ENCODE assay signal across 10 cellular contexts in the genomic region with DNA sequence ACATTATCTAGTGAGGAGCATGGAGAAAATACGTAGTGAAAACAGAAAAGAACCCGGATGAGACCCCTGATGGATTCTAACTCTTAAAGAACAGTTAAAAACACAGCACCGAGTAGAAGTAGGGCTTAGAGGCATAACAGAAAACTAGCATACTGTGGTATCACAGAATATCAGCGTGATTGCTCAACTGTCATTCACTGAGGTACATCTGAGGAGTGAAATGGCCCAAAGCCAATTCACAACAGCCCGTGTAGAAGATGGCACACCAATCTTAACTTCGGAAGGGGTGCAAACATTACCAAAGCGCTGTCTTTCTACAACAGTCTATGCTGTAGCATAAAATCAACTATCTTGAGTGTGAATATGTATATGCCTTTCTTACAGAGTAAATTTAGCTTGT. TPM values are rescaled to one million over a fixed set of nuclear protein-coding genes. Genes with fewer than 3 reads are reported as not detected.
DNase-seq lines count a peak whose midpoint lies in the region; ATAC-seq, FAIRE-seq and TF ChIP-seq lines count a peak whose summit lies in the region.
"Had no signal": no experiment of that assay in that cellular context is flagged by ENCODE, and none has a peak within 500 bp of the region (broad histone marks: within the 10 kb centered on the region; RNA-seq: fewer than 3 reads in every experiment).

No MANE protein-coding gene starts in this region.

- H3K79me2 ChIP-seq in HCT116 (ENCODE audit: insufficient read depth, low read length): peaks cover 62% of the 10 kb centered on the region

- no peak overlapping the region for H2AFZ ChIP-seq in HCT116 (ENCODE audit: low read depth, low read length, poor library complexity, severe bottlenecking)

- FAIRE-seq in A549 (lab: Jason Lieb, UNC): no peak
- FAIRE-seq: GM19239 had no signal

- H3K4me3 ChIP-seq in A549 (peak overlapping the region; percentile 91; the same call in 2 of the 3 replicates), HCT116 (replicated peaks in 1 of 2; ENCODE audit: low read depth in 1 of 2, low read length in 2 of 2) (no peak overlapping the region), brain microvascular endothelial cell (ENCODE audit: low read depth, low read length) (peak overlapping the region; percentile 79), right lobe of liver (peak overlapping the region; percentile 62 to 83 (median 82))

- H3K4me2 ChIP-seq in A549 (peak overlapping the region; percentile 97), HCT116 (ENCODE audit: low read length) (peak overlapping the region; percentile 84; the same call in 1 of the 2 replicates)

- no peak for TF ChIP-seq EP300 in A549 (IDR thresholded peaks at IDR 0.05)

- no peaks in the 10 kb centered on the region for H4K20me1 ChIP-seq in HCT116 (ENCODE audit: insufficient read depth)

- ATAC-seq in A549 (no peak), HCT116 (no peak), right lobe of liver (peak in 3 of 4 donors; percentile 3 to 29 (median 19))

- intact Hi-C loops in HCT116 (cut with micrococcal nuclease) (no loop called here), right lobe of liver (cut with DNase I) (loop anchor here in 1 of 2 donors (10.0 kb wide), 1 partner anchor 81 kb away; no protein-coding TSS in a partner anchor)

- POLR2A ChIA-PET in A549 (lab: Yijun Ruan, JAX) (no interaction called here), HCT116 (lab: Charles Lee) (no interaction called here)

- BruUV-seq in HCT116 (replicated peaks; lab: Mats Ljungman, UMichigan): no TSS peak

- H3K9me2 ChIP-seq in HCT116 (ENCODE audit: insufficient read depth): no peaks in the 10 kb centered on the region

- no peak for DNase-seq in A549 (ENCODE audit: low read depth in 1 of 2, low spot score in 1 of 2)
- DNase-seq in HCT116 (ENCODE audit: low read depth, low spot score): no peak
- no peak for DNase-seq in brain microvascular endothelial cell
- no peak for DNase-seq in right lobe of liver
- no peak for DNase-seq in NCI-H345 (lab: John Stamatoyannopoulos, UW)
- DNase-seq in GOT3 (lab: John Stamatoyannopoulos, UW): no peak
- DNase-seq in amniotic stem cell (lab: John Stamatoyannopoulos, UW): no peak
- no peak for DNase-seq in T-helper 9 cell
- DNase-seq: activated CD4-positive, alpha-beta T cell treated with anti-CD3 and anti-CD28 coated beads for 1 hour had no signal

- CTCF ChIA-PET in A549 (lab: Yijun Ruan, JAX): interaction anchor here (0.7 to 1.9 kb wide), 6 partner anchors 15 to 85 kb away, joined by 3 to 5 read pairs (median 3); no protein-coding TSS in a partner anchor
- CTCF ChIA-PET in HCT116 (lab: Charles Lee): no interaction called here

- no peak overlapping the region for H3K9ac ChIP-seq in HCT116 (ENCODE audit: low read length)

- H3K27me3 ChIP-seq in HCT116 (ENCODE audit: insufficient read depth, low read length) (no peaks in the 10 kb centered on the region), brain microvascular endothelial cell (replicated peaks) (no peaks in the 10 kb centered on the region), right lobe of liver (no peaks in the 10 kb centered on the region)

- TF ChIP-seq POLR2A in A549 (IDR thresholded peaks at IDR 0.05; ENCODE audit: low read length): no peak
- TF ChIP-seq POLR2A in HCT116 (IDR thresholded peaks at IDR 0.05; ENCODE audit: borderline replicate concordance, extremely low read depth, insufficient read depth, insufficient read length): no peak
- TF ChIP-seq POLR2A in right lobe of liver (IDR thresholded peaks at IDR 0.05): no peak

- in situ Hi-C loops in brain microvascular endothelial cell (cut with HindIII; ENCODE audit: low pct_ligation_motif_present, low sequenced_read_pairs): no loop called here

- H3K27ac ChIP-seq in A549 (no peak overlapping the region), HCT116 (ENCODE audit: low read depth, low read length) (no peak overlapping the region), brain microvascular endothelial cell (no peak overlapping the region), right lobe of liver (peak overlapping the region in 1 of 3 donors; percentile 99)

- WGBS in A549 (ENCODE audit: missing lambda C conversion rate): 70% methylated on average over 7 of the region's 7 CpGs
- WGBS in right lobe of liver (ENCODE audit: insufficient coverage, low coverage, low lambda C conversion rate, missing lambda C conversion rate): 37% methylated on average over 6 of the region's 7 CpGs

- TF ChIP-seq CTCF in A549 (IDR thresholded peaks at IDR 0.05) (no peak), HCT116 (IDR thresholded peaks at IDR 0.05 in 2 of 3, conservative IDR thresholded peaks at IDR 0.05 in 1 of 3; ENCODE audit: borderline replicate concordance in 1 of 3, insufficient read depth in 1 of 3, low read depth in 2 of 3, low read length in 2 of 3) (no peak), brain microvascular endothelial cell (IDR thresholded peaks at IDR 0.05; ENCODE audit: low read depth, low read length, missing control alignments) (no peak), right lobe of liver (IDR thresholded peaks at IDR 0.05) (no peak)

- H3K4me1 ChIP-seq in A549: peaks cover 10% of the 10 kb centered on the region; the same call in 2 of the 3 replicates
- peaks cover 3 to 16% of the 10 kb centered on the region in 2 experiments; a peak in 3 of 4 replicates for H3K4me1 ChIP-seq in HCT116 (ENCODE audit: control insufficient read depth in 1 of 2, insufficient read depth in 2 of 2, low read length in 2 of 2)
- H3K4me1 ChIP-seq in right lobe of liver: peaks cover 0 to 9% (median 4%) of the 10 kb centered on the region in 4 donors

- RAD21 ChIA-PET in HCT116 (lab: Charles Lee; ENCODE audit: low non-redundant PET in 1 of 2, low total read pairs in 2 of 2, uncharacterized antibody in 2 of 2, unreplicated experiment in 2 of 2): no interaction called here

- no peak for TF ChIP-seq RAD21 in A549 (conservative IDR thresholded peaks at IDR 0.05 in 1 of 2, IDR thresholded peaks at IDR 0.05 in 1 of 2)
- no peak for TF ChIP-seq RAD21 in HCT116 (IDR thresholded peaks at IDR 0.05; ENCODE audit: low read depth)

- H3K36me3 ChIP-seq in HCT116 (ENCODE audit: control insufficient read depth in 1 of 2, insufficient read depth in 2 of 2, low read length in 2 of 2) (no peaks in the 10 kb centered on the region), brain microvascular endothelial cell (replicated peaks) (no peaks in the 10 kb centered on the region), right lobe of liver (no peaks in the 10 kb centered on the region)

- H3K9me3 ChIP-seq in A549 (no peaks in the 10 kb centered on the region), HCT116 (ENCODE audit: control insufficient read depth in 1 of 2, insufficient read depth in 1 of 2, low read depth in 1 of 2, low read length in 2 of 2) (no peaks in the 10 kb centered on the region), right lobe of liver (no peaks in the 10 kb centered on the region)

TF ChIP-seq in A549, 52 proteins besides CTCF, POLR2A, EP300 and RAD21:
- TF ChIP-seq, protein P1, sequence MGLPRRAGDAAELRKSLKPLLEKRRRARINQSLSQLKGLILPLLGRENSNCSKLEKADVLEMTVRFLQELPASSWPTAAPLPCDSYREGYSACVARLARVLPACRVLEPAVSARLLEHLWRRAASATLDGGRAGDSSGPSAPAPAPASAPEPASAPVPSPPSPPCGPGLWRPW (IDR thresholded peaks at IDR 0.05): no peak
- TF ChIP-seq CEBPB (IDR thresholded peaks at IDR 0.05) (0 out of 4 replicates have a peak, but pooled peaks of 1 of the 2 experiments have one; percentile 11), RFX5 (IDR thresholded peaks at IDR 0.05) (no peak)
- TF ChIP-seq, protein P2, sequence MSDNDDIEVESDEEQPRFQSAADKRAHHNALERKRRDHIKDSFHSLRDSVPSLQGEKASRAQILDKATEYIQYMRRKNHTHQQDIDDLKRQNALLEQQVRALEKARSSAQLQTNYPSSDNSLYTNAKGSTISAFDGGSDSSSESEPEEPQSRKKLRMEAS (IDR thresholded peaks at IDR 0.05): no peak
- TF ChIP-seq, protein P3, sequence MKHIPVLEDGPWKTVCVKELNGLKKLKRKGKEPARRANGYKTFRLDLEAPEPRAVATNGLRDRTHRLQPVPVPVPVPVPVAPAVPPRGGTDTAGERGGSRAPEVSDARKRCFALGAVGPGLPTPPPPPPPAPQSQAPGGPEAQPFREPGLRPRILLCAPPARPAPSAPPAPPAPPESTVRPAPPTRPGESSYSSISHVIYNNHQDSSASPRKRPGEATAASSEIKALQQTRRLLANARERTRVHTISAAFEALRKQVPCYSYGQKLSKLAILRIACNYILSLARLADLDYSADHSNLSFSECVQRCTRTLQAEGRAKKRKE (CRISPR knock-in tag; IDR thresholded peaks at IDR 0.05; ENCODE audit: low read depth): no peak

TF ChIP-seq in HCT116, 20 proteins besides CTCF, POLR2A, EP300 and RAD21:
- TF ChIP-seq ZNF274 (IDR thresholded peaks at IDR 0.05; ENCODE audit: low read depth, low read length) (no peak), SP1 (IDR thresholded peaks at IDR 0.05; ENCODE audit: low read depth) (no peak), CBX3 (IDR thresholded peaks at IDR 0.05; ENCODE audit: low read depth) (no peak), SIN3A (IDR thresholded peaks at IDR 0.05; ENCODE audit: low read depth) (no peak), FOSL1 (IDR thresholded peaks at IDR 0.05; ENCODE audit: low read depth) (no peak), ZFX (IDR thresholded peaks at IDR 0.05) (no peak), ELF1 (IDR thresholded peaks at IDR 0.05; ENCODE audit: borderline replicate concordance, low read depth) (no peak), TCF7L2 (IDR thresholded peaks at IDR 0.05; ENCODE audit: borderline replicate concordance, extremely low read depth, insufficient read depth, insufficient read length) (no peak), EZH2 (IDR thresholded peaks at IDR 0.05) (no peak), EZH2phosphoT487 (IDR thresholded peaks at IDR 0.05; ENCODE audit: borderline replicate concordance) (no peak), JUND (IDR thresholded peaks at IDR 0.05) (no peak)
- TF ChIP-seq, protein P2 (IDR thresholded peaks at IDR 0.05): no peak
- TF ChIP-seq, protein P4, sequence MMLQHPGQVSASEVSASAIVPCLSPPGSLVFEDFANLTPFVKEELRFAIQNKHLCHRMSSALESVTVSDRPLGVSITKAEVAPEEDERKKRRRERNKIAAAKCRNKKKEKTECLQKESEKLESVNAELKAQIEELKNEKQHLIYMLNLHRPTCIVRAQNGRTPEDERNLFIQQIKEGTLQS (IDR thresholded peaks at IDR 0.05): no peak

RNA-seq across cellular contexts. Expression of a gene that starts 1.8 kb away (rescaled TPM):
- 57.0 and 66.5 TPM in 2 replicates for polyA plus RNA-seq in A549 (2011; rRNA removed)
- polyA plus RNA-seq in A549 (2012; cell fraction: cytosol; rRNA removed): 9.8 and 11.3 TPM in 2 replicates
- polyA plus RNA-seq in A549 (2012; cell fraction: nucleus; rRNA removed): 11.6 and 18.6 TPM in 2 replicates
- 18.1 to 21.3 TPM (median 18.9 TPM) in 3 replicates for polyA plus RNA-seq in A549 (2017; fragmentation: RNase III; extraction: RNeasy Plus Mini Kit Qiagen cat#74134 plus additional on column Dnase treatment)
- 61.5 and 84.3 TPM in 2 replicates for polyA minus RNA-seq in A549 (2011; rRNA and poly(A)+ RNA removed)
- 36.3 TPM for total RNA-seq in HCT116 (2021; ENCODE audit: unreplicated experiment)
- 9.1 and 9.7 TPM in 2 replicates for polyA plus RNA-seq in HCT116 (2012)
- total RNA-seq in right lobe of liver: 10 to 100 TPM; 15.0 to 19.2 (median 16.5) TPM

Comparison
In these comparisons a context has a peak if more than half of its experiments do, and no peak if none do; other contexts are left out.
1. ATAC-seq: peak in right lobe of liver (3 of 4); none in A549 (0 of 2) and HCT116 (single experiment).
2. H3K4me3 ChIP-seq: peak in A549 (single experiment), brain microvascular endothelial cell (single experiment) and right lobe of liver (3 of 3); none in HCT116 (0 of 2).